ENCODE assay signal across 8 cellular contexts in genomic region chr19:52962394-52963228, GRCh38.
DNase-seq lines count a peak whose midpoint lies in the region; TF ChIP-seq lines count a peak whose summit lies in the region.

ZNF816 (minus strand) TSS chr19:52962881; CDS start chr19:52956089, 6,792 bp downstream.

- H3K36me3 ChIP-seq in NT2/D1 (ENCODE audit: insufficient read depth, insufficient read length, low read length), result peaks cover 35% of the 10 kb centered on the region

- no peaks in the 10 kb centered on the region for H3K4me1 ChIP-seq in NT2/D1 (ENCODE audit: insufficient read depth, insufficient read length)

- peak within 1 kb of the TSS; percentile 88 for H3K9ac ChIP-seq in NT2/D1 (ENCODE audit: insufficient read length, low read depth)

- no peak for TF ChIP-seq CTCF in GM20000 (IDR thresholded peaks at IDR 0.05; ENCODE audit: extremely low read depth, missing control alignments)

- no peaks in the 10 kb centered on the region for H3K27me3 ChIP-seq in NT2/D1 (ENCODE audit: insufficient read depth, insufficient read length)

- peak within 1 kb of the TSS; percentile 84 for H3K4me3 ChIP-seq in NT2/D1 (ENCODE audit: insufficient read length, low read depth)

- peak; percentile 91 for DNase-seq in COLO829 (ENCODE audit: low spot score)
- DNase-seq in GM20000 (ENCODE audit: low spot score), result peak; percentile 96
- DNase-seq in HS-5 (ENCODE audit: low read depth), result peak; percentile 66
- DNase-seq in NT2/D1 (ENCODE audit: low read depth, low spot score), result peak; percentile 89
- DNase-seq in activated CD8-positive, alpha-beta memory T cell treated with anti-CD3 and anti-CD28 coated beads, Interleukin-2, amount 50 U/mL, for 48 hours, result peak; percentile 98
- DNase-seq in epidermal melanocyte (ENCODE audit: insufficient read length, low spot score), result peak; percentile 91
- peak; percentile 66 for DNase-seq in middle frontal gyrus (ENCODE audit: extremely low spot score, low spot score)
- DNase-seq in stimulated activated CD8-positive, alpha-beta memory T cell treated with anti-CD3 and anti-CD28 coated beads, Interleukin-15, amount 100 ng/mL, for 48 hours (ENCODE audit: low read depth in 2 of 2), result peak; percentile 98

- H3K9me3 ChIP-seq in NT2/D1 (ENCODE audit: insufficient read depth, low read length), result peaks cover 33% of the 10 kb centered on the region

Comparison
In these comparisons a context has a peak if more than half of its experiments do, and no peak if none do; other contexts are left out.
1. Peak in every context shown above with its lines: DNase-seq and H3K4me3 ChIP-seq.